In the genomic region with DNA sequence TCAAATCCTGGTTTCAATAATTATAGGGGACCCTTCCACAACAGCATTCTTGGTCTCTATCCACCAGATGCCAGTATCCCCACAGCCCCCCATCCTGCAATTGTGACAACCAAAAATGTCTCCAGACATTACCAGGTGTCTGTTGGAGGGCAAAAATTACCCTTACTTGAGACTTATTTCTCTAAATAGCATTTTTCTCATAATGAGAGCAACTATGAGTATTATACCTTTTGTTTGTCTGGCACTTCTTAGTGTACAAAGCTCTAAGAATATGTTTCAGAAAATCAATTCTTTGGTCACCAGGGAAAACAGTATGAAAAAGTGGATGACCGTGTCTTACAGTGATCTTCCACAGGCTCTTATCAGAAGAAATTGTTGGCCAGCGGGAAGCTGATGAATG, we compare ENCODE assay signal across 32 cellular contexts. TPM values are rescaled to one million over a fixed set of nuclear protein-coding genes. Genes with fewer than 3 reads are reported as not detected.
"Had no signal": no experiment of that assay in that cellular context is flagged by ENCODE, and none has a peak within 500 bp of the region (broad histone marks: within the 10 kb centered on the region; RNA-seq: fewer than 3 reads in every experiment).

No MANE protein-coding gene starts in this region.

- H3K4me1 ChIP-seq: esophagus squamous epithelium, gastrocnemius medialis, heart right ventricle, left lung, lower lobe of right lung had no signal

- DNase-seq: cortex of kidney; effector CD8-positive, alpha-beta T cell; effector memory CD8-positive, alpha-beta T cell; endodermal cell; erythroblast; esophagus squamous epithelium; foreskin fibroblast; foreskin melanocyte; gastrocnemius medialis; head of caudate nucleus; heart right ventricle; hippocampal formation; left cardiac atrium; left lung; left ventricle myocardium superior; lower lobe of right lung; mesenchymal stem cell; mucosa of descending colon; naive B cell; naive thymus-derived CD8-positive, alpha-beta T cell had no signal

- H3K36me3 Mint-ChIP-seq: mesothelial cell of epicardium; naive B cell; naive thymus-derived CD8-positive, alpha-beta T cell had no signal

- H3K4me3 Mint-ChIP-seq: dendritic cell treated with granulocyte-macrophage colony-stimulating factor and Interleukin-4, amounts not matched to agents 40 ng/mL and 50 ng/mL, for 4 days; effector memory CD8-positive, alpha-beta T cell; endodermal cell; mesothelial cell of epicardium; naive B cell; naive thymus-derived CD8-positive, alpha-beta T cell had no signal

- H3K27me3 Mint-ChIP-seq: dendritic cell treated with granulocyte-macrophage colony-stimulating factor and Interleukin-4, amounts not matched to agents 40 ng/mL and 50 ng/mL, for 4 days; effector memory CD8-positive, alpha-beta T cell had no signal

- H3K27ac ChIP-seq: epithelial cell of prostate, esophagus squamous epithelium, gastrocnemius medialis, heart right ventricle, left lung, lower lobe of right lung had no signal

- H3K9me3 ChIP-seq: esophagus squamous epithelium, gastrocnemius medialis, heart right ventricle, left lung, lower lobe of right lung, mucosa of descending colon had no signal

- H3K9me3 Mint-ChIP-seq: dendritic cell treated with granulocyte-macrophage colony-stimulating factor and Interleukin-4, amounts not matched to agents 40 ng/mL and 50 ng/mL, for 4 days; mesothelial cell of epicardium had no signal

- H3K27ac Mint-ChIP-seq: dendritic cell treated with granulocyte-macrophage colony-stimulating factor and Interleukin-4, amounts not matched to agents 40 ng/mL and 50 ng/mL, for 4 days; effector memory CD8-positive, alpha-beta T cell; endodermal cell; mesothelial cell of epicardium; naive B cell; naive thymus-derived CD8-positive, alpha-beta T cell had no signal

- H3K4me3 ChIP-seq: esophagus squamous epithelium, gastrocnemius medialis, heart right ventricle, left lung, lower lobe of right lung, mucosa of descending colon had no signal

- H3K36me3 ChIP-seq: esophagus squamous epithelium, gastrocnemius medialis, heart right ventricle, left lung, lower lobe of right lung had no signal

- ATAC-seq: effector memory CD8-positive, alpha-beta T cell; esophagus mucosa; gastrocnemius medialis; heart right ventricle; left cardiac atrium; left lung; left ventricle myocardium superior; lower lobe of right lung; mucosa of descending colon; naive thymus-derived CD8-positive, alpha-beta T cell had no signal

- H3K27me3 ChIP-seq: esophagus squamous epithelium, gastrocnemius medialis, left lung had no signal

- FAIRE-seq: endometrium, islet of Langerhans, keratinocyte had no signal

- H3K4me1 Mint-ChIP-seq: naive B cell; naive thymus-derived CD8-positive, alpha-beta T cell had no signal

RNA-seq across cellular contexts. Expression of gene RMST, which starts 27.5 kb away (rescaled TPM):
- total RNA-seq: dermis microvascular lymphatic vessel endothelial cell; glomerular endothelial cell; lung microvascular endothelial cell; mesenteric fat pad; myocyte; naive thymus-derived CD8-positive, alpha-beta T cell had no signal
- polyA plus RNA-seq: keratinocyte; naive thymus-derived CD8-positive, alpha-beta T cell had no signal
